ENCODE assay signal across 18 cellular contexts in genomic region chr2:213443952-213444351, GRCh38.
DNase-seq lines count a peak whose midpoint lies in the region; ATAC-seq and TF ChIP-seq lines count a peak whose summit lies in the region.
"Had no signal": no experiment of that assay in that cellular context is flagged by ENCODE, and none has a peak within 500 bp of the region (broad histone marks: within the 10 kb centered on the region; RNA-seq: fewer than 3 reads in every experiment).

No MANE protein-coding gene starts in this region.

- no peak overlapping the region for H3K27ac ChIP-seq in GM23338 (ENCODE audit: low read depth)
- no peak overlapping the region for H3K27ac ChIP-seq in neuronal stem cell (replicated peaks; ENCODE audit: low read length)

- no peak overlapping the region for H2BK12ac ChIP-seq in neuronal stem cell (ENCODE audit: low read length)

- H3K27me3 ChIP-seq in GM23338 (ENCODE audit: insufficient read depth), result no peaks in the 10 kb centered on the region
- no peaks in the 10 kb centered on the region for H3K27me3 ChIP-seq in neuronal stem cell (ENCODE audit: control insufficient read depth in 3 of 3, insufficient read depth in 3 of 3, low read depth in 1 of 3, low read length in 3 of 3)
- H3K27me3 ChIP-seq: BE2C had no signal

- H3K79me2 ChIP-seq in GM23338 (replicated peaks; ENCODE audit: insufficient read depth), result no peaks in the 10 kb centered on the region

- H3K14ac ChIP-seq in neuronal stem cell (ENCODE audit: low read length), result no peak overlapping the region

- H3K4ac ChIP-seq in neuronal stem cell (ENCODE audit: low read length), result no peak overlapping the region

- H2BK120ac ChIP-seq in neuronal stem cell (ENCODE audit: low read depth, low read length), result no peak overlapping the region

- H3K9ac ChIP-seq in neuronal stem cell (ENCODE audit: low read depth, low read length, poor library complexity), result no peak overlapping the region

- H4K8ac ChIP-seq in neuronal stem cell (ENCODE audit: low read depth, low read length), result no peak overlapping the region

- ATAC-seq in GM23338 (no peak), esophagus mucosa (peak; percentile 59)
- ATAC-seq: HepG2 had no signal

- TF ChIP-seq CTCF in GM23338 (conservative IDR thresholded peaks at IDR 0.05; ENCODE audit: low read depth in 2 of 2), result no peak

- H3K36me3 Mint-ChIP-seq in GM23338 (ENCODE audit: low read depth), result peaks cover 8% of the 10 kb centered on the region; the same call in 2 of the 3 replicates
- H3K36me3 Mint-ChIP-seq: CD4-positive, CD25-positive, alpha-beta regulatory T cell had no signal

- H2AFZ ChIP-seq in GM23338 (peak overlapping the region; percentile 10; the same call in 1 of the 2 replicates), neuronal stem cell (ENCODE audit: low read length) (peak overlapping the region; percentile 21)

- H3K4me2 ChIP-seq in GM23338 (no peak overlapping the region), neuronal stem cell (ENCODE audit: insufficient read depth, low read length, poor library complexity, severe bottlenecking) (no peak overlapping the region)

- in situ Hi-C loops in Caki2 (cut with HindIII; ENCODE audit: low pct_unique_long_range_greater_than_20kb, low sequenced_read_pairs), result no loop called here

- no peaks in the 10 kb centered on the region for H3K9me3 ChIP-seq in neuronal stem cell (replicated peaks in 1 of 2; ENCODE audit: control insufficient read depth in 2 of 2, insufficient read depth in 1 of 2, low read depth in 1 of 2, low read length in 2 of 2)
- H3K9me3 ChIP-seq: BE2C had no signal

- no CpG with 5 or more reads among the region's 2 CpGs for WGBS in neuronal stem cell (ENCODE audit: extremely low coverage in 2 of 2, insufficient read length in 2 of 2, insufficient replicate concordance in 1 of 2), 2 donors

- no peak overlapping the region for H3K23ac ChIP-seq in neuronal stem cell (ENCODE audit: low read depth, low read length, poor library complexity)

- H3K4me3 ChIP-seq in GM23338 (no peak overlapping the region), neuronal stem cell (ENCODE audit: low read length in 2 of 2) (no peak overlapping the region)

- peaks cover 3% of the 10 kb centered on the region for H3K27me3 Mint-ChIP-seq in GM23338 (ENCODE audit: insufficient read depth, low read depth, poor library complexity)
- H3K27me3 Mint-ChIP-seq: CD8-positive, alpha-beta memory T cell; IgD-negative memory B cell had no signal

- H3K4me1 ChIP-seq in GM23338 (ENCODE audit: insufficient read depth), result no peaks in the 10 kb centered on the region
- H3K4me1 ChIP-seq in neuronal stem cell (ENCODE audit: control insufficient read depth in 2 of 2, insufficient read depth in 1 of 2, low read depth in 1 of 2, low read length in 2 of 2), result no peaks in the 10 kb centered on the region
- H3K4me1 ChIP-seq: BE2C had no signal

- no peaks in the 10 kb centered on the region for H3K79me1 ChIP-seq in neuronal stem cell (ENCODE audit: low read depth, low read length)

- H4K91ac ChIP-seq in neuronal stem cell (ENCODE audit: low read depth, low read length, poor library complexity), result no peak overlapping the region

- H3K18ac ChIP-seq in neuronal stem cell (ENCODE audit: low read length), result no peak overlapping the region

- no peak overlapping the region for H2BK15ac ChIP-seq in neuronal stem cell (ENCODE audit: low read length)

- H2AK5ac ChIP-seq in neuronal stem cell (ENCODE audit: low read depth, low read length), result no peak overlapping the region

- H4K20me1 ChIP-seq in GM23338 (replicated peaks; ENCODE audit: insufficient read depth), result no peaks in the 10 kb centered on the region

- H3K27ac Mint-ChIP-seq in GM23338, result no peak overlapping the region
- H3K27ac Mint-ChIP-seq: CD4-positive, CD25-positive, alpha-beta regulatory T cell; CD8-positive, alpha-beta memory T cell; IgD-negative memory B cell had no signal

- H3K36me3 ChIP-seq in GM23338 (ENCODE audit: insufficient read depth) (no peaks in the 10 kb centered on the region), neuronal stem cell (replicated peaks in 1 of 2; ENCODE audit: control insufficient read depth in 2 of 2, insufficient read depth in 2 of 2, low read length in 2 of 2) (no peaks in the 10 kb centered on the region)
- H3K36me3 ChIP-seq: BE2C had no signal

- no peaks in the 10 kb centered on the region for H3K4me1 Mint-ChIP-seq in GM23338
- H3K4me1 Mint-ChIP-seq: CD4-positive, CD25-positive, alpha-beta regulatory T cell; CD8-positive, alpha-beta memory T cell; IgD-negative memory B cell had no signal

- peaks cover 23% of the 10 kb centered on the region for H3K9me3 Mint-ChIP-seq in GM23338

- DNase-seq in Caki2 (ENCODE audit: low read depth), result peak; percentile 2
- no peak for DNase-seq in GM23338 (ENCODE audit: low spot score)
- no peak for DNase-seq in neuronal stem cell (ENCODE audit: low spot score)
- no peak for DNase-seq in DMS79 (lab: John Stamatoyannopoulos, UW)
- no peak for DNase-seq in activated gamma-delta T cell (lab: John Stamatoyannopoulos, UW)
- DNase-seq in cerebellar nuclear complex (lab: John Stamatoyannopoulos, UW), result no peak
- DNase-seq: ACHN; BE2C; C1 segment of cervical spinal cord; CD4-positive, CD25-positive, alpha-beta regulatory T cell; CD8-positive, alpha-beta memory T cell; COR-L47; DMS79 treated with DMSO at 0.1 percent for 48 hours; GF-D8; H9 had no signal

- H3K4me3 Mint-ChIP-seq in GM23338, result no peak overlapping the region
- H3K4me3 Mint-ChIP-seq: CD4-positive, CD25-positive, alpha-beta regulatory T cell; CD8-positive, alpha-beta memory T cell; H9; IgD-negative memory B cell had no signal

- peaks cover 6% of the 10 kb centered on the region; the same call in 1 of the 2 replicates for H3K9me2 ChIP-seq in GM23338 (ENCODE audit: insufficient read depth)

- H3F3A ChIP-seq in GM23338 (replicated peaks; ENCODE audit: low read depth), result no peaks in the 10 kb centered on the region

- no peak overlapping the region for H2BK5ac ChIP-seq in neuronal stem cell (ENCODE audit: low read length)

TF ChIP-seq in GM23338, 12 proteins besides CTCF, POLR2A, EP300 and RAD21 (continues in another document):
- no peak for TF ChIP-seq EZH2phosphoT487 (IDR thresholded peaks at IDR 0.05; ENCODE audit: unreplicated experiment)
- no peak for TF ChIP-seq ETS1 (IDR thresholded peaks at IDR 0.05)
- TF ChIP-seq STAT1 (IDR thresholded peaks at IDR 0.05; ENCODE audit: unreplicated experiment), result no peak
- no peak for TF ChIP-seq EZH2 (IDR thresholded peaks at IDR 0.05; ENCODE audit: low read depth, unreplicated experiment)
- no peak for TF ChIP-seq POLR2AphosphoS5 (IDR thresholded peaks at IDR 0.05; ENCODE audit: low read depth)
- no peak for TF ChIP-seq JUNB (IDR thresholded peaks at IDR 0.05; ENCODE audit: unreplicated experiment)
- TF ChIP-seq REST (IDR thresholded peaks at IDR 0.05; ENCODE audit: unreplicated experiment), result no peak
- no peak for TF ChIP-seq ZNF114 (CRISPR knock-in tag; IDR thresholded peaks at IDR 0.05)
